ENCODE assay signal across 8 cellular contexts in genomic region chr5:124650960-124651662, GRCh38.
DNase-seq lines count a peak whose midpoint lies in the region; ATAC-seq and TF ChIP-seq lines count a peak whose summit lies in the region.

No MANE protein-coding gene starts in this region.

- H3K27me3 ChIP-seq in right atrium auricular region = no peaks in the 10 kb centered on the region
- H3K27me3 ChIP-seq in smooth muscle cell (ENCODE audit: low read depth) = no peaks in the 10 kb centered on the region

- TF ChIP-seq CTCF in HFFc6 (IDR thresholded peaks at IDR 0.05) (no peak), right atrium auricular region (IDR thresholded peaks at IDR 0.05) (no peak), smooth muscle cell (IDR thresholded peaks at IDR 0.05; ENCODE audit: borderline replicate concordance, insufficient read depth, poor library complexity, severe bottlenecking) (no peak)

- no peaks in the 10 kb centered on the region; the same call in 1 of the 2 replicates for H3K27me3 Mint-ChIP-seq in HFFc6 (ENCODE audit: insufficient read depth)
- H3K27me3 Mint-ChIP-seq in activated naive CD8-positive, alpha-beta T cell treated with anti-CD3 and anti-CD28 coated beads, Interleukin-2, amount 50 U/mL, for 24 hours = peaks cover 65% of the 10 kb centered on the region

- H4K20me1 ChIP-seq in smooth muscle cell (ENCODE audit: low read depth) = peaks cover 9% of the 10 kb centered on the region

- peaks cover 59% of the 10 kb centered on the region for H3K4me1 Mint-ChIP-seq in HFFc6 (ENCODE audit: low read depth)
- H3K4me1 Mint-ChIP-seq in activated naive CD8-positive, alpha-beta T cell treated with anti-CD3 and anti-CD28 coated beads, Interleukin-2, amount 50 U/mL, for 24 hours = peaks cover 34% of the 10 kb centered on the region

- H3K4me1 ChIP-seq in right atrium auricular region (peaks cover 0 to 70% of the 10 kb centered on the region in 2 donors), smooth muscle cell (ENCODE audit: low read depth) (peaks cover 57% of the 10 kb centered on the region)

- no peak overlapping the region for H2AFZ ChIP-seq in smooth muscle cell (ENCODE audit: low read depth)

- no peak for ATAC-seq in activated naive CD8-positive, alpha-beta T cell treated with anti-CD3 and anti-CD28 coated beads, Interleukin-2, amount 50 U/mL, for 24 hours
- ATAC-seq in HG03342 (IDR thresholded peaks at IDR 0.05; ENCODE audit: unreplicated experiment) = no peak
- ATAC-seq in HG02970 (IDR thresholded peaks at IDR 0.05; ENCODE audit: low FRiP score, unreplicated experiment) = no peak

- H3K27ac Mint-ChIP-seq in HFFc6 = peak overlapping the region; percentile 79
- no peak overlapping the region for H3K27ac Mint-ChIP-seq in activated naive CD8-positive, alpha-beta T cell treated with anti-CD3 and anti-CD28 coated beads, Interleukin-2, amount 50 U/mL, for 24 hours

- H3K9ac ChIP-seq in smooth muscle cell (ENCODE audit: low read depth) = no peak overlapping the region

- peaks cover 11% of the 10 kb centered on the region for H3K79me2 ChIP-seq in smooth muscle cell (ENCODE audit: low read depth)

- H3K27ac ChIP-seq in right atrium auricular region = peak overlapping the region; percentile 69 to 84
- peak overlapping the region; percentile 75 for H3K27ac ChIP-seq in smooth muscle cell (ENCODE audit: low read depth)

- H3K9me3 Mint-ChIP-seq in HFFc6 = no peaks in the 10 kb centered on the region
- H3K9me3 Mint-ChIP-seq in activated naive CD8-positive, alpha-beta T cell treated with anti-CD3 and anti-CD28 coated beads, Interleukin-2, amount 50 U/mL, for 24 hours = no peaks in the 10 kb centered on the region

- H3K9me3 ChIP-seq in right atrium auricular region = no peaks in the 10 kb centered on the region
- no peaks in the 10 kb centered on the region for H3K9me3 ChIP-seq in smooth muscle cell (replicated peaks; ENCODE audit: low read depth)

- H3K36me3 ChIP-seq in right atrium auricular region = no peaks in the 10 kb centered on the region
- no peaks in the 10 kb centered on the region for H3K36me3 ChIP-seq in smooth muscle cell (ENCODE audit: low read depth)

- WGBS in smooth muscle cell (ENCODE audit: low lambda C conversion rate) = 38% methylated on average over 3 of the region's 3 CpGs

- DNase-seq in HFFc6 (peak; percentile 85), right atrium auricular region (ENCODE audit: low spot score) (no peak), smooth muscle cell (lab: John Stamatoyannopoulos, UW; ENCODE audit: unreplicated experiment) (no peak)
- no peak for DNase-seq in activated naive CD8-positive, alpha-beta T cell treated with anti-CD3 and anti-CD28 coated beads, Interleukin-2, amount 50 U/mL, for 24 hours
- no peak for DNase-seq in NK-92 treated with Interleukin-12 subunit alpha and Interleukin-12 subunit beta, amount 100 ng/mL, for 24 hours (lab: John Stamatoyannopoulos, UW)
- DNase-seq in stimulated activated naive CD4-positive, alpha-beta T cell treated with Interleukin-2 at 50 U/mL for 16 hours (lab: John Stamatoyannopoulos, UW) = no peak

- peak overlapping the region; percentile 91 for H3K4me2 ChIP-seq in smooth muscle cell

- H3F3A ChIP-seq in smooth muscle cell (ENCODE audit: low read depth) = peaks cover 30% of the 10 kb centered on the region

- H3K4me3 ChIP-seq in right atrium auricular region (peak overlapping the region in 1 of 2 donors; percentile 57), smooth muscle cell (peak overlapping the region; percentile 53)

- H3K36me3 Mint-ChIP-seq in HFFc6 (ENCODE audit: low read depth) = peaks cover 7% of the 10 kb centered on the region; the same call in 1 of the 2 replicates
- H3K36me3 Mint-ChIP-seq in activated naive CD8-positive, alpha-beta T cell treated with anti-CD3 and anti-CD28 coated beads, Interleukin-2, amount 50 U/mL, for 24 hours (ENCODE audit: low read depth) = peaks cover 2% of the 10 kb centered on the region

- peak overlapping the region; percentile 86 for H3K4me3 Mint-ChIP-seq in HFFc6
- H3K4me3 Mint-ChIP-seq in activated naive CD8-positive, alpha-beta T cell treated with anti-CD3 and anti-CD28 coated beads, Interleukin-2, amount 50 U/mL, for 24 hours = peak overlapping the region; percentile 56
